Comparison of ENCODE assay signal across 19 cellular contexts in the genomic region with DNA sequence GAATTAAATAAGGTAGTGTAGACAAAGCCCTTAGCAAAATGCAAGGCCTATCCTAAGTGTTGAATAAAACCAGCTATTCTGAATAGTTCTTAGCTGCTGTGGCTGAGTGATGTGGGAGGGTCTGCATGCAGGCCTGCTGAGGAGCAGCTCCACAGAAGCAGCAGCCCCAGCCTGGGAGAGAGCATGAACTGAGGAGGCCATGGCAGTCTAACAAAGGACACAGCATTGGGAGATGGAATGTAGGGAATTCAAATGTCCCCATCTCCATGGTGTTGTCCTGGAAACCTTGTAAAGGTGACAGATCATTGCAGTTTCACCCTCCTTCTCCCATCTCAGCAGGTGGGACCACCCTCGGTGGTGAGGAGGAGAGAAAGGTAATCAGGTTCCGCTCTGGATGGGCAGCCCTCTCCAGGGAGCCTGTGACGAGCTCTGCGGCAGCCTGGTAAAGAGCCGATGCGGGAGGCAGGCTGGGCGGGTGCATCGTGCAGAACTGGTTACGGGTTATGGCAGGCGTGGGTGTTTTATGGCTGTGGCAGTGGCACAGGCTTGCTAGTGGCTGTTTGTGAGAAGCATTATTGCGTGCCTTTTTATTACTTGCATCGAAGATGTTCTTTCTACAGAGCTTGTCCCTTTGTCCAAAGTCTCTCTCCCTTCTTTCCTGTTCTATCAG.
"Had no signal": no experiment of that assay in that cellular context is flagged by ENCODE, and none has a peak within 500 bp of the region (broad histone marks: within the 10 kb centered on the region; RNA-seq: fewer than 3 reads in every experiment).

No MANE protein-coding gene starts in this region.

- DNase-seq: activated B cell treated with CpG ODN at 0.5 μM for 24 hours; activated CD4-positive, alpha-beta T cell treated with anti-CD3 and anti-CD28 coated beads for 48 hours; activated CD8-positive, alpha-beta T cell treated with anti-CD3 and anti-CD28 coated beads for 36 hours; activated effector memory CD4-positive, alpha-beta T cell treated with anti-CD3 and anti-CD28 coated beads, Interleukin-2, amount 50 U/mL, for 16 hours; activated T-cell treated with anti-CD3 and anti-CD28 coated beads, Interleukin-2, amount 50 U/mL, for 4 hours; foreskin fibroblast; mammary epithelial cell; natural killer cell; occipital lobe; right lobe of liver; stimulated activated CD4-positive, alpha-beta T cell treated with anti-CD3 and anti-CD28 coated beads, Interleukin-4, amount 100 ng/mL, for 4 hours; stimulated activated CD8-positive, alpha-beta memory T cell treated with anti-CD3 and anti-CD28 coated beads, Interleukin-4, amount 100 ng/mL, for 48 hours; T-helper 2 cell had no signal

- H3K4me1 ChIP-seq: prostate gland, right lobe of liver, suprapubic skin had no signal

- ATAC-seq: activated CD8-positive, alpha-beta T cell treated with anti-CD3 and anti-CD28 coated beads for 36 hours; activated naive CD4-positive, alpha-beta T cell treated with anti-CD3 and anti-CD28 coated beads, Interleukin-2, amount 50 U/mL, for 72 hours; activated T-cell treated with anti-CD3 and anti-CD28 coated beads, Interleukin-2, amount 50 U/mL, for 4 hours; left lobe of liver; natural killer cell; right lobe of liver had no signal

- H3K27me3 ChIP-seq: right lobe of liver, suprapubic skin had no signal

- H3K4me3 Mint-ChIP-seq: activated B cell treated with CpG ODN at 0.5 μM for 24 hours; activated CD8-positive, alpha-beta T cell treated with anti-CD3 and anti-CD28 coated beads for 36 hours; activated T-cell treated with anti-CD3 and anti-CD28 coated beads, Interleukin-2, amount 50 U/mL, for 4 hours; natural killer cell; stimulated activated naive CD8-positive, alpha-beta T cell treated with anti-CD3 and anti-CD28 coated beads, Interleukin-15, Interleukin-2, amounts not matched to agents 100 ng/mL and 50 ng/mL, for 24 hours had no signal

- H3K36me3 Mint-ChIP-seq: activated naive CD4-positive, alpha-beta T cell treated with anti-CD3 and anti-CD28 coated beads, Interleukin-2, amount 50 U/mL, for 72 hours; natural killer cell had no signal

- H3K4me3 ChIP-seq: prostate gland, right lobe of liver, smooth muscle cell, suprapubic skin had no signal

- H3K4me2 ChIP-seq: smooth muscle cell had no signal

- H3K4me1 Mint-ChIP-seq: activated B cell treated with CpG ODN at 0.5 μM for 24 hours, natural killer cell had no signal

- H3K27ac ChIP-seq: prostate gland, right lobe of liver, suprapubic skin had no signal

- H3K9me3 ChIP-seq: prostate gland, right lobe of liver, suprapubic skin had no signal

- H3K9me3 Mint-ChIP-seq: activated B cell treated with CpG ODN at 0.5 μM for 24 hours; activated CD8-positive, alpha-beta T cell treated with anti-CD3 and anti-CD28 coated beads for 36 hours; activated naive CD4-positive, alpha-beta T cell treated with anti-CD3 and anti-CD28 coated beads, Interleukin-2, amount 50 U/mL, for 72 hours; activated T-cell treated with anti-CD3 and anti-CD28 coated beads, Interleukin-2, amount 50 U/mL, for 4 hours; natural killer cell; stimulated activated naive CD8-positive, alpha-beta T cell treated with anti-CD3 and anti-CD28 coated beads, Interleukin-15, Interleukin-2, amounts not matched to agents 100 ng/mL and 50 ng/mL, for 24 hours had no signal

- H3K27ac Mint-ChIP-seq: activated B cell treated with CpG ODN at 0.5 μM for 24 hours; activated CD8-positive, alpha-beta T cell treated with anti-CD3 and anti-CD28 coated beads for 36 hours; activated naive CD4-positive, alpha-beta T cell treated with anti-CD3 and anti-CD28 coated beads, Interleukin-2, amount 50 U/mL, for 72 hours; natural killer cell; stimulated activated naive CD8-positive, alpha-beta T cell treated with anti-CD3 and anti-CD28 coated beads, Interleukin-15, Interleukin-2, amounts not matched to agents 100 ng/mL and 50 ng/mL, for 24 hours had no signal

- H3K36me3 ChIP-seq: prostate gland, right lobe of liver, suprapubic skin had no signal
